In the genomic region with DNA sequence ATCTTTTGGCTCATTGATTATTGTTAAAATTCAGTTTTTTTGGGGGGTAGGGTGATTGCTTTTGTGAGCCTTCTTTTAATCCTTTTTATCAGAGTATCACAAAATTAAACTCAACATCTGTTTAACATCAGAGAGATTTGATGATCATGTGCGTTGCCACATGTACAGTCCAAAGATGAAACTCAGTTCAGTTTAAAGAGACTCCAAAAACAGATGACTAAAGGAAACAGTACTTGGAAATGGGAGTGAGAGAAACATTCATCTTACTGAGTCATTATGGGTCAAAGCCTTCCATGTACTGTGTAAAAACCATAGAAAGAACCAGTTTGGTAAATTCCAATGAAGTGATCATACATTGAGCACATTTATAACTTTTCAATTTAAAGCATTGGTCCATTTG, we compare ENCODE assay signal across 18 cellular contexts. TPM values are rescaled to one million over a fixed set of nuclear protein-coding genes. Genes with fewer than 3 reads are reported as not detected.
DNase-seq lines count a peak whose midpoint lies in the region; ATAC-seq and TF ChIP-seq lines count a peak whose summit lies in the region.
"Had no signal": no experiment of that assay in that cellular context is flagged by ENCODE, and none has a peak within 500 bp of the region (broad histone marks: within the 10 kb centered on the region; RNA-seq: fewer than 3 reads in every experiment).

No MANE protein-coding gene starts in this region.

- no peaks in the 10 kb centered on the region; the same call in 1 of the 2 replicates for H3K9me2 ChIP-seq in PC-9 (ENCODE audit: insufficient read depth)

- no peak overlapping the region for H2AFZ ChIP-seq in PC-9

- H3K36me3 ChIP-seq in left lung (no peaks in the 10 kb centered on the region), PC-9 (ENCODE audit: low read depth) (no peaks in the 10 kb centered on the region)
- H3K36me3 ChIP-seq: cardiac muscle cell, HAP-1, right lobe of liver had no signal

- no peaks in the 10 kb centered on the region for H4K20me1 ChIP-seq in PC-9 (ENCODE audit: insufficient read depth)

- no peak overlapping the region for H3K4me3 ChIP-seq in choroid plexus epithelial cell (ENCODE audit: low read depth, low read length)
- H3K4me3 ChIP-seq in left lung, result no peak overlapping the region
- H3K4me3 ChIP-seq in PC-9, result no peak overlapping the region
- H3K4me3 ChIP-seq: cardiac muscle cell, HAP-1, right lobe of liver had no signal

- H3K27me3 ChIP-seq in left lung (no peaks in the 10 kb centered on the region), PC-9 (ENCODE audit: insufficient read depth, low read depth) (no peaks in the 10 kb centered on the region)
- H3K27me3 ChIP-seq: cardiac muscle cell, right lobe of liver had no signal

- intact Hi-C loops in left lung (cut with DNase I), result no loop called here
- intact Hi-C loops in PC-9 (cut with micrococcal nuclease; ENCODE audit: unreplicated experiment), result no loop called here

- no peaks in the 10 kb centered on the region for H3K79me2 ChIP-seq in PC-9 (ENCODE audit: low read depth)

- no peaks in the 10 kb centered on the region for H3K4me1 ChIP-seq in left lung
- no peaks in the 10 kb centered on the region for H3K4me1 ChIP-seq in PC-9 (replicated peaks; ENCODE audit: insufficient read depth)
- H3K4me1 ChIP-seq: right lobe of liver had no signal

- no peaks in the 10 kb centered on the region for H3F3A ChIP-seq in PC-9 (ENCODE audit: insufficient read depth, low read depth)

- DNase-seq in AG08395 (ENCODE audit: low spot score) (peak; percentile 81), HT1080 (ENCODE audit: low read depth) (peak; percentile 52), choroid plexus epithelial cell (ENCODE audit: low read depth) (peak; percentile 4), left lung (no peak), T1000 (lab: John Stamatoyannopoulos, UW) (no peak), PC-9 (no peak)
- no peak for DNase-seq in NK-92 treated with Interleukin-12 subunit alpha and Interleukin-12 subunit beta, amount 100 ng/mL, for 24 hours (lab: John Stamatoyannopoulos, UW)
- DNase-seq: activated CD8-positive, alpha-beta T cell treated with anti-CD3 and anti-CD28 coated beads, Interleukin-2, amount 10 ng/mL, durations not matched to agents 7 days and 5 days; activated effector memory CD4-positive, alpha-beta T cell treated with anti-CD3 and anti-CD28 coated beads, Interleukin-2, amount 50 U/mL, for 16 hours; KG1; natural killer cell; NCI-H1417; NCI-H2227 treated with DMSO at 0.1 percent for 48 hours; right lobe of liver; stimulated activated naive CD4-positive, alpha-beta T cell had no signal

- POLR2A ChIA-PET in PC-9 (lab: Charles Lee; ENCODE audit: unreplicated experiment), result no interaction called here

- TF ChIP-seq CTCF in choroid plexus epithelial cell (conservative IDR thresholded peaks at IDR 0.05; ENCODE audit: low read depth, low read length) (no peak), left lung (IDR thresholded peaks at IDR 0.05) (no peak), PC-9 (conservative IDR thresholded peaks at IDR 0.05) (no peak)

- ATAC-seq in left lung (peak; percentile 49), GM21825 (IDR thresholded peaks at IDR 0.05; ENCODE audit: unreplicated experiment) (no peak)
- ATAC-seq: activated CD8-positive, alpha-beta T cell treated with anti-CD3 and anti-CD28 coated beads, Interleukin-2, amount 10 ng/mL, durations not matched to agents 7 days and 5 days; natural killer cell; right lobe of liver had no signal

- CTCF ChIA-PET in PC-9 (lab: Charles Lee), result no interaction called here

- H3K9me3 ChIP-seq in left lung (no peaks in the 10 kb centered on the region), PC-9 (ENCODE audit: insufficient read depth, low read depth) (no peaks in the 10 kb centered on the region)
- H3K9me3 ChIP-seq: HAP-1, right lobe of liver had no signal

- H3K27ac ChIP-seq in left lung (no peak overlapping the region), PC-9 (no peak overlapping the region)
- H3K27ac ChIP-seq: cardiac muscle cell, right lobe of liver had no signal

- H3K4me2 ChIP-seq in PC-9, result no peak overlapping the region

- no TSS peak for BruUV-seq in PC-9 (replicated peaks; lab: Mats Ljungman, UMichigan)

RNA-seq across cellular contexts. Expression of gene LYPD6, which starts 53.0 kb away (rescaled TPM):
- total RNA-seq in HT1080 (2014; rRNA removed; shearing (Covaris generic)), result 2.3 and 3.1 TPM in 2 replicates
- polyA plus RNA-seq in HT1080 (2015; cell fraction: cytosol; rRNA removed), result 3.3 and 3.5 TPM in 2 replicates
- 2.2 and 2.8 TPM in 2 replicates for polyA plus RNA-seq in HT1080 (2015; cell fraction: nucleus; rRNA removed)
- under 1 TPM; 0.64 to 0.99 TPM for total RNA-seq in left lung
- 0.74 and 1.1 TPM in 2 replicates for total RNA-seq in PC-9 (2021)
- total RNA-seq: activated CD8-positive, alpha-beta T cell treated with anti-CD3 and anti-CD28 coated beads, Interleukin-2, amount 10 ng/mL, durations not matched to agents 7 days and 5 days; natural killer cell had no signal

Comparison
In these comparisons a context has a peak if more than half of its experiments do, and no peak if none do; other contexts are left out.
1. DNase-seq: peak in AG08395 (single experiment), HT1080 (single experiment) and choroid plexus epithelial cell (single experiment); none in left lung (0 of 2), T1000 (single experiment), PC-9 (0 of 2) and NK-92 treated with Interleukin-12 subunit alpha and Interleukin-12 subunit beta, amount 100 ng/mL, for 24 hours (single experiment).